ENCODE assay signal across 8 cellular contexts in the genomic region with DNA sequence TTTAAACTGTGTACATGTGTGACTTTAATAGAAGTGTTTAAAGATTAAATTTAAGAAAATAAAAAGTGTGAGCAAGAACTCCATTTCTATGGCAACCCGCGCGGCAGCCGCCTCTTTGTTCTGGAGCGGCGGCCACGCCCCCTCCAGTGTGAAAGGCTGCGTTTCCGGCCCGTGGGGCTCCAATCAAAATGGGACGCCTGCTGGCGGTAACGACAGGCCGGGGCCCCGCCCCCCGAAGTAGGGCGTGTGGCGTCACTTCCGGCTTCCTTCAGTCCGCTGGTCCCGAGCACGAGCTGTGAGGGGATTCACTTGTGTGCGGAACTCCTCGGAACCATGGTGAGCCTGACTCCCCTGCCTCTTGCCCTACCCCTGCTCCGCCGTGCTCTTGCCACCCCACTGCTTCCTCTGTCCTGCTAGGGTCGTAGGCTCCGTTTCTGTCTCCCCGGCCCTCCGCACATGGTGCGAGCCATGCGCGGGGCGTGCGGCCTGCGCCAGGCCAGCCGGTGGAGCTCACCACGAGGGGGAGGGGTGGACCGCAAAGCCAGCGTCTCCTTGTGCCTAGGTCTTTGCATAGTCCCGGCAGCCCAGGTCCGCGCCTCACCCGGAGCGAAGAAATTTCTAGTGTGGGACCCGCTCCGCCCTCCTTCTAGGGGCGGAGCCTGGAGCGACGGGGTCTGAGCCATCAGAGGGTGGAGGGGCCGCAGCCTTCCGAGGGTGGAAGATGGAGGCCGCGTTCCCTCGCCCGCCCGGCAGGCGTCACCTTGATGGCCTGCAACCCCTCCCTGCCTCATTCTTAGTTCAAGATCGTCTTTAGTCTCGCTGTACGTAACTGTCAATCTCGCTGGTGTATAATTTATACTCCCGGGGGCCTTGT. TPM values are rescaled to one million over a fixed set of nuclear protein-coding genes. Genes with fewer than 3 reads are reported as not detected.
A peak's percentile ranks its signal among the peaks of the same experiment; 100 is the strongest.
DNase-seq lines count a peak whose midpoint lies in the region; ATAC-seq and TF ChIP-seq lines count a peak whose summit lies in the region.

CCT2 (plus strand) TSS at position 271 of the 874 bp plus-strand sequence; CDS start at position 334, 63 bp downstream.

- in situ Hi-C loops in Panc1 (cut with HindIII; ENCODE audit: low pct_unique_long_range_greater_than_20kb, low sequenced_read_pairs) = loop anchor here (25.0 kb wide), 1 partner anchor 98 kb away; no protein-coding TSS in a partner anchor

- H3K4me2 ChIP-seq in DND-41 (ENCODE audit: insufficient read depth, low read length) = peak within 1 kb of the TSS; percentile 85
- H3K4me2 ChIP-seq in KMS-11 = peak within 1 kb of the TSS; percentile 96

- POLR2A ChIA-PET in Panc1 (lab: Charles Lee) = no interaction called here

- peak within 1 kb of the TSS; percentile 96 for H3K4me3 Mint-ChIP-seq in activated T-cell treated with anti-CD3 and anti-CD28 coated beads, Interleukin-2, amount 50 U/mL, for 4 hours

- peak within 1 kb of the TSS; percentile 67 to 79 for H3K4me3 ChIP-seq in DND-41 (ENCODE audit: low read depth in 1 of 2, low read length in 2 of 2)
- peak within 1 kb of the TSS; percentile 77 for H3K4me3 ChIP-seq in KMS-11 (IDR thresholded peaks at IDR 0.05; ENCODE audit: insufficient read depth, low read depth, low read length)
- H3K4me3 ChIP-seq in Panc1 (ENCODE audit: low read depth in 2 of 2, low read length in 2 of 2) = peak within 1 kb of the TSS; percentile 96 to 98
- H3K4me3 ChIP-seq in esophagus (ENCODE audit: low read depth in 1 of 2, low read length in 2 of 2) = peak within 1 kb of the TSS; percentile 92 to 97
- peak within 1 kb of the TSS; percentile 77 to 98 for H3K4me3 ChIP-seq in muscle layer of colon (ENCODE audit: low read depth in 1 of 2, low read length in 2 of 2)

- ATAC-seq in DND-41 (ENCODE audit: insufficient read depth, low read depth) = peak; percentile 90
- ATAC-seq in GM21737 (IDR thresholded peaks at IDR 0.05; ENCODE audit: unreplicated experiment) = peak; percentile 98
- ATAC-seq in Panc1 = peak; percentile 99
- peak; percentile 94 to 95 for ATAC-seq in activated T-cell treated with anti-CD3 and anti-CD28 coated beads, Interleukin-2, amount 50 U/mL, for 4 hours

- intact Hi-C loops in Panc1 (cut with micrococcal nuclease; ENCODE audit: unreplicated experiment) = no loop called here

- H3K79me2 ChIP-seq in DND-41 (ENCODE audit: insufficient read depth, low read length) (peaks cover 52% of the 10 kb centered on the region), KMS-11 (ENCODE audit: insufficient read depth, low read depth) (peaks cover 41% of the 10 kb centered on the region)

- CTCF ChIA-PET in Panc1 (lab: Charles Lee) = interaction anchor here (0.8 kb wide), 1 partner anchor 16 kb away, joined by 3 read pairs; no protein-coding TSS in a partner anchor

- H3K4me1 ChIP-seq in DND-41 (ENCODE audit: insufficient read depth, low read length) = peaks cover 43% of the 10 kb centered on the region
- peaks cover 37% of the 10 kb centered on the region for H3K4me1 ChIP-seq in KMS-11 (ENCODE audit: low read depth, poor library complexity, severe bottlenecking)
- H3K4me1 ChIP-seq in Panc1 (ENCODE audit: control insufficient read depth, insufficient read depth, low read length) = no peaks in the 10 kb centered on the region
- peaks cover 0 to 3% of the 10 kb centered on the region in 2 donors for H3K4me1 ChIP-seq in esophagus (ENCODE audit: control insufficient read depth in 2 of 2, insufficient read depth in 2 of 2, low read length in 1 of 2)
- peaks cover 7% of the 10 kb centered on the region for H3K4me1 ChIP-seq in muscle layer of colon (ENCODE audit: insufficient read depth, low read length)

- WGBS in esophagus, 2 donors = 1% methylated on average over 57 to 63 of the region's 63 CpGs

- H2AFZ ChIP-seq in DND-41 (ENCODE audit: low read depth, low read length) (peak within 1 kb of the TSS; percentile 88), KMS-11 (ENCODE audit: low read depth) (peak within 1 kb of the TSS; percentile 81)

- H3K9ac ChIP-seq in DND-41 (ENCODE audit: low read depth, low read length) (peak within 1 kb of the TSS; percentile 81), KMS-11 (peak within 1 kb of the TSS; percentile 96), muscle layer of colon (ENCODE audit: low read length) (peak within 1 kb of the TSS; percentile 73)

- peaks cover 14% of the 10 kb centered on the region for H3K4me1 Mint-ChIP-seq in activated T-cell treated with anti-CD3 and anti-CD28 coated beads, Interleukin-2, amount 50 U/mL, for 4 hours (ENCODE audit: low read depth)

- H3K9me3 Mint-ChIP-seq in activated T-cell treated with anti-CD3 and anti-CD28 coated beads, Interleukin-2, amount 50 U/mL, for 4 hours = no peaks in the 10 kb centered on the region

- no TSS peak for BruUV-seq in Panc1 (replicated peaks; lab: Mats Ljungman, UMichigan)

- peaks cover 26% of the 10 kb centered on the region for H3K36me3 Mint-ChIP-seq in activated T-cell treated with anti-CD3 and anti-CD28 coated beads, Interleukin-2, amount 50 U/mL, for 4 hours (ENCODE audit: insufficient read depth)

- TF ChIP-seq CTCF in DND-41 (IDR thresholded peaks at IDR 0.05; ENCODE audit: borderline replicate concordance, extremely low read depth, low read length, poor library complexity, severe bottlenecking) (peak; percentile 46), KMS-11 (conservative IDR thresholded peaks at IDR 0.05; ENCODE audit: low read depth, low read length) (peak; percentile 49; the same call in 1 of the 2 replicates), Panc1 (IDR thresholded peaks at IDR 0.05) (0 out of 2 replicates have a peak, but pooled peaks have one; percentile 18)

- DNase-seq in DND-41 = peak; percentile 97
- peak; percentile 65 for DNase-seq in Panc1 (ENCODE audit: low read depth, low spot score)
- DNase-seq in activated T-cell treated with anti-CD3 and anti-CD28 coated beads, Interleukin-2, amount 50 U/mL, for 4 hours = peak; percentile 97
- peak; percentile 95 for DNase-seq in stimulated activated CD8-positive, alpha-beta memory T cell treated with anti-CD3 and anti-CD28 coated beads, Interleukin-7, amount 100 ng/mL, for 24 hours (ENCODE audit: low read depth)

- H3K36me3 ChIP-seq in DND-41 (ENCODE audit: insufficient read depth, low read length) (peaks cover 45% of the 10 kb centered on the region), KMS-11 (ENCODE audit: insufficient read depth) (peaks cover 33% of the 10 kb centered on the region), Panc1 (ENCODE audit: control insufficient read depth, insufficient read depth, low read length) (peaks cover 39% of the 10 kb centered on the region), esophagus (ENCODE audit: control insufficient read depth in 2 of 2, insufficient read depth in 2 of 2, low read length in 1 of 2) (peaks cover 3 to 6% of the 10 kb centered on the region in 2 donors), muscle layer of colon (ENCODE audit: insufficient read depth, low read length) (peaks cover 31% of the 10 kb centered on the region)

- H4K20me1 ChIP-seq in DND-41 (ENCODE audit: insufficient read depth, low read length) = peaks cover 18% of the 10 kb centered on the region
- no peaks in the 10 kb centered on the region for H4K20me1 ChIP-seq in KMS-11 (ENCODE audit: insufficient read depth)

- H3K9me3 ChIP-seq in DND-41 (ENCODE audit: insufficient read depth, low read length, severe bottlenecking) (no peaks in the 10 kb centered on the region), Panc1 (ENCODE audit: control insufficient read depth, insufficient read depth, low read depth, low read length) (no peaks in the 10 kb centered on the region), esophagus (ENCODE audit: control insufficient read depth in 2 of 2, insufficient read depth in 1 of 2, low read depth in 1 of 2, low read length in 1 of 2) (no peaks in the 10 kb centered on the region), muscle layer of colon (ENCODE audit: low read length) (no peaks in the 10 kb centered on the region)

- no peaks in the 10 kb centered on the region for H3K27me3 ChIP-seq in DND-41 (ENCODE audit: insufficient read depth, low read length, poor library complexity)
- no peaks in the 10 kb centered on the region for H3K27me3 ChIP-seq in KMS-11 (ENCODE audit: insufficient read depth, low read depth)
- H3K27me3 ChIP-seq in Panc1 (ENCODE audit: control insufficient read depth, insufficient read depth, low read length) = no peaks in the 10 kb centered on the region
- H3K27me3 ChIP-seq in esophagus (ENCODE audit: control insufficient read depth in 1 of 2, insufficient read depth in 2 of 2, low read length in 2 of 2) = no peaks in the 10 kb centered on the region
- H3K27me3 ChIP-seq in muscle layer of colon (ENCODE audit: control insufficient read depth in 1 of 2, insufficient read depth in 2 of 2, low read length in 2 of 2) = no peaks in the 10 kb centered on the region

- no peaks in the 10 kb centered on the region for H3K27me3 Mint-ChIP-seq in activated T-cell treated with anti-CD3 and anti-CD28 coated beads, Interleukin-2, amount 50 U/mL, for 4 hours (ENCODE audit: low read depth)

- H3K27ac ChIP-seq in DND-41 (ENCODE audit: low read length) = peak within 1 kb of the TSS; percentile 90
- H3K27ac ChIP-seq in KMS-11 = peak within 1 kb of the TSS; percentile 82
- peak within 1 kb of the TSS; percentile 83 for H3K27ac ChIP-seq in Panc1 (ENCODE audit: low read length)
- peak within 1 kb of the TSS; percentile 71 to 90 for H3K27ac ChIP-seq in esophagus (ENCODE audit: low read depth in 2 of 2, low read length in 1 of 2)
- peak within 1 kb of the TSS; percentile 98 for H3K27ac ChIP-seq in muscle layer of colon (ENCODE audit: low read depth, low read length)

RNA-seq across cellular contexts. Expression of gene CCT2, which starts in this region (rescaled TPM):
- 270 TPM for total RNA-seq in Panc1 (2021; ENCODE audit: unreplicated experiment)
- polyA plus RNA-seq in Panc1 (2012; ENCODE audit: insufficient read length) = 207 TPM
- 100 to 1,000 TPM; 589 to 616 (median 611) TPM for total RNA-seq in activated T-cell treated with anti-CD3 and anti-CD28 coated beads, Interleukin-2, amount 50 U/mL, for 4 hours
- 10 to 100 TPM; 50.5 to 96.1 TPM for polyA plus RNA-seq in esophagus

Comparison
In these comparisons a context has a peak if more than half of its experiments do, and no peak if none do; other contexts are left out.
1. Peak in every context shown above with its lines: DNase-seq, ATAC-seq, H3K4me3 ChIP-seq and H3K27ac ChIP-seq.